ENCODE assay signal across 1 cellular context in genomic region chr1:216190438-216190837, GRCh38.
TF ChIP-seq lines count a peak whose summit lies in the region.

No MANE protein-coding gene starts in this region.

TF ChIP-seq in HEK293, 187 proteins besides CTCF, POLR2A, EP300 and RAD21 (continued from another document):
- TF ChIP-seq, protein P1, sequence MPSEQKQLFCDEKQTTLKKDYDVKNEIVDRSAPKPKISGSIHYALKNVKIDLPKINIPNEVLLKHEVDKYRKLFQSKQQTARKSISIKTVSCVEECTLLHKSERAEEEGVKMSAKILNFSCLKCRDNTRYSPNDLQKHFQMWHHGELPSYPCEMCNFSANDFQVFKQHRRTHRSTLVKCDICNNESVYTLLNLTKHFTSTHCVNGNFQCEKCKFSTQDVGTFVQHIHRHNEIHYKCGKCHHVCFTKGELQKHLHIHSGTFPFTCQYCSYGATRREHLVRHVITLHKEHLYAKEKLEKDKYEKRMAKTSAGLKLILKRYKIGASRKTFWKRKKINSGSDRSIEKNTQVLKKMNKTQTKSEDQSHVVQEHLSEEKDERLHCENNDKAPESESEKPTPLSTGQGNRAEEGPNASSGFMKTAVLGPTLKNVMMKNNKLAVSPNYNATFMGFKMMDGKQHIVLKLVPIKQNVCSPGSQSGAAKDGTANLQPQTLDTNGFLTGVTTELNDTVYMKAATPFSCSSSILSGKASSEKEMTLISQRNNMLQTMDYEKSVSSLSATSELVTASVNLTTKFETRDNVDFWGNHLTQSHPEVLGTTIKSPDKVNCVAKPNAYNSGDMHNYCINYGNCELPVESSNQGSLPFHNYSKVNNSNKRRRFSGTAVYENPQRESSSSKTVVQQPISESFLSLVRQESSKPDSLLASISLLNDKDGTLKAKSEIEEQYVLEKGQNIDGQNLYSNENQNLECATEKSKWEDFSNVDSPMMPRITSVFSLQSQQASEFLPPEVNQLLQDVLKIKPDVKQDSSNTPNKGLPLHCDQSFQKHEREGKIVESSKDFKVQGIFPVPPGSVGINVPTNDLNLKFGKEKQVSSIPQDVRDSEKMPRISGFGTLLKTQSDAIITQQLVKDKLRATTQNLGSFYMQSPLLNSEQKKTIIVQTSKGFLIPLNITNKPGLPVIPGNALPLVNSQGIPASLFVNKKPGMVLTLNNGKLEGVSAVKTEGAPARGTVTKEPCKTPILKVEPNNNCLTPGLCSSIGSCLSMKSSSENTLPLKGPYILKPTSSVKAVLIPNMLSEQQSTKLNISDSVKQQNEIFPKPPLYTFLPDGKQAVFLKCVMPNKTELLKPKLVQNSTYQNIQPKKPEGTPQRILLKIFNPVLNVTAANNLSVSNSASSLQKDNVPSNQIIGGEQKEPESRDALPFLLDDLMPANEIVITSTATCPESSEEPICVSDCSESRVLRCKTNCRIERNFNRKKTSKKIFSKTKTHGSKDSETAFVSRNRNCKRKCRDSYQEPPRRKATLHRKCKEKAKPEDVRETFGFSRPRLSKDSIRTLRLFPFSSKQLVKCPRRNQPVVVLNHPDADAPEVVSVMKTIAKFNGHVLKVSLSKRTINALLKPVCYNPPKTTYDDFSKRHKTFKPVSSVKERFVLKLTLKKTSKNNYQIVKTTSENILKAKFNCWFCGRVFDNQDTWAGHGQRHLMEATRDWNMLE (tag by site-specific recombination; conservative IDR thresholded peaks at IDR 0.05; ENCODE audit: low read depth), result no peak
- TF ChIP-seq ZNF18 (tag by site-specific recombination; IDR thresholded peaks at IDR 0.05) (no peak), ZSCAN23 (tag by site-specific recombination; IDR thresholded peaks at IDR 0.05) (no peak)
TF ChIP-seq in HEK293: peak in this region for 2.
